11 cellular contexts compared by ENCODE assay signal in genomic region chr16:31052131-31052530, GRCh38. TPM values are rescaled to one million over a fixed set of nuclear protein-coding genes. Genes with fewer than 3 reads are reported as not detected.
DNase-seq lines count a peak whose midpoint lies in the region; ATAC-seq and TF ChIP-seq lines count a peak whose summit lies in the region.
"Had no signal": no experiment of that assay in that cellular context is flagged by ENCODE, and none has a peak within 500 bp of the region (broad histone marks: within the 10 kb centered on the region; RNA-seq: fewer than 3 reads in every experiment).

No MANE protein-coding gene starts in this region.

- H3K36me3 Mint-ChIP-seq in activated naive CD4-positive, alpha-beta T cell treated with anti-CD3 and anti-CD28 coated beads, Interleukin-2, amount 50 U/mL, for 72 hours: no peaks in the 10 kb centered on the region

- TF ChIP-seq CTCF in foreskin fibroblast (IDR thresholded peaks at IDR 0.05; ENCODE audit: low read depth, low read length): no peak
- TF ChIP-seq CTCF in transverse colon (IDR thresholded peaks at IDR 0.05): no peak

- no peaks in the 10 kb centered on the region for H3K36me3 ChIP-seq in transverse colon

- H3K9me3 ChIP-seq in transverse colon: no peaks in the 10 kb centered on the region

- no peak for DNase-seq in activated naive CD4-positive, alpha-beta T cell treated with anti-CD3 and anti-CD28 coated beads, Interleukin-2, amount 50 U/mL, for 72 hours (ENCODE audit: low spot score in 2 of 2)
- no peak for DNase-seq in activated naive CD4-positive, alpha-beta T cell treated with anti-CD3 and anti-CD28 coated beads, Interleukin-2, amount 50 U/mL, for 16 hours
- DNase-seq in SK-MEL-5 (ENCODE audit: low read depth, low spot score) (peak; percentile 63), foreskin fibroblast (peak; percentile 96 to 98), transverse colon (peak; percentile 36)
- no peak for DNase-seq in activated effector memory CD4-positive, alpha-beta T cell treated with anti-CD3 and anti-CD28 coated beads, Interleukin-2, amount 50 U/mL, for 16 hours
- DNase-seq: activated naive CD4-positive, alpha-beta T cell treated with Interleukin-2 at 50 U/mL for 16 hours; CD8-positive, alpha-beta T cell; SHP77 had no signal

- peak overlapping the region; percentile 5 to 12 for H3K27ac Mint-ChIP-seq in activated naive CD4-positive, alpha-beta T cell treated with anti-CD3 and anti-CD28 coated beads, Interleukin-2, amount 50 U/mL, for 72 hours
- H3K27ac Mint-ChIP-seq: CD8-positive, alpha-beta T cell had no signal

- no peaks in the 10 kb centered on the region for H3K9me3 Mint-ChIP-seq in activated naive CD4-positive, alpha-beta T cell treated with anti-CD3 and anti-CD28 coated beads, Interleukin-2, amount 50 U/mL, for 72 hours
- H3K9me3 Mint-ChIP-seq: CD8-positive, alpha-beta T cell had no signal

- ATAC-seq in activated naive CD4-positive, alpha-beta T cell treated with anti-CD3 and anti-CD28 coated beads, Interleukin-2, amount 50 U/mL, for 72 hours: peak; percentile 78 to 99
- ATAC-seq in HG03565 (IDR thresholded peaks at IDR 0.05; ENCODE audit: unreplicated experiment) (no peak), GM21786 (IDR thresholded peaks at IDR 0.05; ENCODE audit: unreplicated experiment) (no peak)
- ATAC-seq: CD8-positive, alpha-beta T cell had no signal

- H3K27me3 ChIP-seq in transverse colon: no peaks in the 10 kb centered on the region

- TF ChIP-seq POLR2A in transverse colon (IDR thresholded peaks at IDR 0.05): no peak

- peaks cover 0 to 4% (median 1%) of the 10 kb centered on the region in 4 donors for H3K4me1 ChIP-seq in transverse colon

- no peak overlapping the region for H3K27ac ChIP-seq in transverse colon

- no peak for TF ChIP-seq EP300 in transverse colon (IDR thresholded peaks at IDR 0.05; ENCODE audit: low read depth)

- H3K4me3 ChIP-seq in foreskin fibroblast (ENCODE audit: low read depth in 1 of 2, low read length in 2 of 2) (no peak overlapping the region), transverse colon (no peak overlapping the region)

- 45 to 50% methylated on average over 2 of the region's 2 CpGs for whole genome bisulfite sequencing in transverse colon (ENCODE audit: low coverage in 1 of 2), 2 donors

- intact Hi-C loops in transverse colon (cut with DNase I; ENCODE audit: low total_unique reads): no loop called here

- in situ Hi-C loops in SK-MEL-5 (cut with HindIII; ENCODE audit: low pct_unique_long_range_greater_than_20kb, low sequenced_read_pairs) (no loop called here), transverse colon (cut with MboI; ENCODE audit: low pct_ligation_motif_present in 1 of 4, low pct_unique_long_range_greater_than_20kb in 1 of 4, low sequenced_read_pairs in 3 of 4) (no loop called here)

RNA-seq across cellular contexts. Expression of gene STX4, which starts 18.8 kb away (rescaled TPM):
- 10 to 100 TPM; 63.4 to 66.1 TPM for total RNA-seq in activated naive CD4-positive, alpha-beta T cell treated with anti-CD3 and anti-CD28 coated beads, Interleukin-2, amount 50 U/mL, for 72 hours
- total RNA-seq in SK-MEL-5 (2014; rRNA removed; shearing (Covaris generic)): 9.6 and 10.5 TPM in 2 replicates
- polyA plus RNA-seq in SK-MEL-5 (2015; cell fraction: cytosol; rRNA removed): 14.8 and 16.1 TPM in 2 replicates
- polyA plus RNA-seq in SK-MEL-5 (2015; cell fraction: nucleus; rRNA removed): 52.2 and 79.7 TPM in 2 replicates
- total RNA-seq in transverse colon: 100 to 1,000 TPM in 2 of 4 donors, 10 to 100 TPM in 2; 50.8 to 163 (median 79.7) TPM

RNA-seq across cellular contexts. Expression of gene ZNF668, which starts 21.9 kb away (rescaled TPM):
- total RNA-seq in activated naive CD4-positive, alpha-beta T cell treated with anti-CD3 and anti-CD28 coated beads, Interleukin-2, amount 50 U/mL, for 72 hours: 10 to 100 TPM; 14.5 to 32.7 TPM
- 9.3 TPM in 2 replicates for total RNA-seq in SK-MEL-5 (2014; rRNA removed; shearing (Covaris generic))
- 17.0 and 18.0 TPM in 2 replicates for polyA plus RNA-seq in SK-MEL-5 (2015; cell fraction: cytosol; rRNA removed)
- 8.1 and 13.7 TPM in 2 replicates for polyA plus RNA-seq in SK-MEL-5 (2015; cell fraction: nucleus; rRNA removed)
- 10 to 100 TPM in 2 of 4 donors, 1 to 10 TPM in 2; 7.9 to 17.9 (median 10.2) TPM for total RNA-seq in transverse colon

RNA-seq across cellular contexts. Expression of gene ZNF646, which starts 22.1 kb away (rescaled TPM):
- total RNA-seq in activated naive CD4-positive, alpha-beta T cell treated with anti-CD3 and anti-CD28 coated beads, Interleukin-2, amount 50 U/mL, for 72 hours: 10 to 100 TPM; 20.2 to 35.6 TPM
- total RNA-seq in SK-MEL-5 (2014; rRNA removed; shearing (Covaris generic)): 9.0 and 9.3 TPM in 2 replicates
- 9.8 and 10.7 TPM in 2 replicates for polyA plus RNA-seq in SK-MEL-5 (2015; cell fraction: cytosol; rRNA removed)
- 21.1 and 32.1 TPM in 2 replicates for polyA plus RNA-seq in SK-MEL-5 (2015; cell fraction: nucleus; rRNA removed)
- 10 to 100 TPM; 12.0 to 26.7 (median 23.5) TPM for total RNA-seq in transverse colon

RNA-seq across cellular contexts. Expression of gene PRSS53, which starts 36.6 kb away (rescaled TPM):
- 10 to 100 TPM in 1 of 2 donors, 1 to 10 TPM in 1; 7.4 to 12.1 TPM for total RNA-seq in activated naive CD4-positive, alpha-beta T cell treated with anti-CD3 and anti-CD28 coated beads, Interleukin-2, amount 50 U/mL, for 72 hours
- 0.40 and 0.50 TPM in 2 replicates for total RNA-seq in SK-MEL-5 (2014; rRNA removed; shearing (Covaris generic))
- polyA plus RNA-seq in SK-MEL-5 (2015; cell fraction: cytosol; rRNA removed): 1.4 and 2.0 TPM in 2 replicates
- 14.5 and 15.1 TPM in 2 replicates for polyA plus RNA-seq in SK-MEL-5 (2015; cell fraction: nucleus; rRNA removed)
- total RNA-seq in transverse colon: 1 to 10 TPM; 1.1 to 5.2 (median 3.1) TPM

RNA-seq across cellular contexts. Expression of gene STX1B, which starts 41.7 kb away (rescaled TPM):
- total RNA-seq in activated naive CD4-positive, alpha-beta T cell treated with anti-CD3 and anti-CD28 coated beads, Interleukin-2, amount 50 U/mL, for 72 hours: 1 to 10 TPM in 1 of 2 donors, under 1 TPM in 1; 0.87 to 4.5 TPM
- 0.13 TPM in 1 of 2 replicates, not detected in the other for total RNA-seq in SK-MEL-5 (2014; rRNA removed; shearing (Covaris generic))
- polyA plus RNA-seq in SK-MEL-5 (2015; cell fraction: cytosol; rRNA removed): 0.27 TPM in 1 of 2 replicates, not detected in the other
- polyA plus RNA-seq in SK-MEL-5 (2015; cell fraction: nucleus; rRNA removed): 0.26 TPM in 1 of 2 replicates, not detected in the other
- 1 to 10 TPM in 1 of 4 donors, under 1 TPM in 1, not detected in 2; 0.41 to 1.3 TPM for total RNA-seq in transverse colon

Comparison
In these comparisons a context has a peak if more than half of its experiments do, and no peak if none do; other contexts are left out.
1. ATAC-seq: peak in activated naive CD4-positive, alpha-beta T cell treated with anti-CD3 and anti-CD28 coated beads, Interleukin-2, amount 50 U/mL, for 72 hours (2 of 2); none in HG03565 (single experiment) and GM21786 (single experiment).
2. DNase-seq: peak in SK-MEL-5 (single experiment), foreskin fibroblast (2 of 2) and transverse colon (single experiment); none in activated naive CD4-positive, alpha-beta T cell treated with anti-CD3 and anti-CD28 coated beads, Interleukin-2, amount 50 U/mL, for 72 hours (0 of 2), activated naive CD4-positive, alpha-beta T cell treated with anti-CD3 and anti-CD28 coated beads, Interleukin-2, amount 50 U/mL, for 16 hours (single experiment) and activated effector memory CD4-positive, alpha-beta T cell treated with anti-CD3 and anti-CD28 coated beads, Interleukin-2, amount 50 U/mL, for 16 hours (single experiment).